In genomic region chrX:140431521-140431920, GRCh38 we compare ENCODE assay signal across 15 cellular contexts.
"Had no signal": no experiment of that assay in that cellular context is flagged by ENCODE, and none has a peak within 500 bp of the region (broad histone marks: within the 10 kb centered on the region; RNA-seq: fewer than 3 reads in every experiment).

No MANE protein-coding gene starts in this region.

- H3K4me3 Mint-ChIP-seq: activated CD4-positive, alpha-beta memory T cell treated with anti-CD3 and anti-CD28 coated beads for 36 hours; activated T-cell treated with anti-CD3 and anti-CD28 coated beads, Interleukin-2, amount 50 U/mL, for 4 hours; dendritic cell treated with granulocyte-macrophage colony-stimulating factor and Interleukin-4, amounts not matched to agents 40 ng/mL and 50 ng/mL, for 4 days; effector memory CD8-positive, alpha-beta T cell; neural progenitor cell; stimulated activated naive CD8-positive, alpha-beta T cell treated with anti-CD3 and anti-CD28 coated beads, Interleukin-15, Interleukin-2, amounts not matched to agents 100 ng/mL and 50 ng/mL, for 24 hours; type B pancreatic cell had no signal

- H3K9me3 Mint-ChIP-seq: activated CD4-positive, alpha-beta memory T cell treated with anti-CD3 and anti-CD28 coated beads for 36 hours; activated naive CD4-positive, alpha-beta T cell treated with anti-CD3 and anti-CD28 coated beads, Interleukin-2, amount 50 U/mL, for 72 hours; activated T-cell treated with anti-CD3 and anti-CD28 coated beads, Interleukin-2, amount 50 U/mL, for 4 hours; dendritic cell treated with granulocyte-macrophage colony-stimulating factor and Interleukin-4, amounts not matched to agents 40 ng/mL and 50 ng/mL, for 4 days; neural progenitor cell; stimulated activated naive CD8-positive, alpha-beta T cell treated with anti-CD3 and anti-CD28 coated beads, Interleukin-15, Interleukin-2, amounts not matched to agents 100 ng/mL and 50 ng/mL, for 24 hours; type B pancreatic cell had no signal

- H3K36me3 Mint-ChIP-seq: activated CD4-positive, alpha-beta memory T cell treated with anti-CD3 and anti-CD28 coated beads for 36 hours; activated naive CD4-positive, alpha-beta T cell treated with anti-CD3 and anti-CD28 coated beads, Interleukin-2, amount 50 U/mL, for 72 hours; neural progenitor cell; type B pancreatic cell had no signal

- DNase-seq: activated CD4-positive, alpha-beta memory T cell treated with anti-CD3 and anti-CD28 coated beads for 36 hours; activated effector memory CD4-positive, alpha-beta T cell treated with Interleukin-2 at 50 U/mL for 16 hours; activated T-cell treated with anti-CD3 and anti-CD28 coated beads, Interleukin-2, amount 50 U/mL, for 4 hours; effector memory CD8-positive, alpha-beta T cell; gastrocnemius medialis; heart right ventricle; left colon; ovary; spleen; WERI-Rb-1 had no signal

- H3K27me3 Mint-ChIP-seq: activated CD4-positive, alpha-beta memory T cell treated with anti-CD3 and anti-CD28 coated beads for 36 hours; dendritic cell treated with granulocyte-macrophage colony-stimulating factor and Interleukin-4, amounts not matched to agents 40 ng/mL and 50 ng/mL, for 4 days; effector memory CD8-positive, alpha-beta T cell; stimulated activated naive CD8-positive, alpha-beta T cell treated with anti-CD3 and anti-CD28 coated beads, Interleukin-15, Interleukin-2, amounts not matched to agents 100 ng/mL and 50 ng/mL, for 24 hours had no signal

- H3K27ac Mint-ChIP-seq: activated CD4-positive, alpha-beta memory T cell treated with anti-CD3 and anti-CD28 coated beads for 36 hours; activated naive CD4-positive, alpha-beta T cell treated with anti-CD3 and anti-CD28 coated beads, Interleukin-2, amount 50 U/mL, for 72 hours; dendritic cell treated with granulocyte-macrophage colony-stimulating factor and Interleukin-4, amounts not matched to agents 40 ng/mL and 50 ng/mL, for 4 days; effector memory CD8-positive, alpha-beta T cell; neural progenitor cell; stimulated activated naive CD8-positive, alpha-beta T cell treated with anti-CD3 and anti-CD28 coated beads, Interleukin-15, Interleukin-2, amounts not matched to agents 100 ng/mL and 50 ng/mL, for 24 hours; type B pancreatic cell had no signal
